In the genomic region with DNA sequence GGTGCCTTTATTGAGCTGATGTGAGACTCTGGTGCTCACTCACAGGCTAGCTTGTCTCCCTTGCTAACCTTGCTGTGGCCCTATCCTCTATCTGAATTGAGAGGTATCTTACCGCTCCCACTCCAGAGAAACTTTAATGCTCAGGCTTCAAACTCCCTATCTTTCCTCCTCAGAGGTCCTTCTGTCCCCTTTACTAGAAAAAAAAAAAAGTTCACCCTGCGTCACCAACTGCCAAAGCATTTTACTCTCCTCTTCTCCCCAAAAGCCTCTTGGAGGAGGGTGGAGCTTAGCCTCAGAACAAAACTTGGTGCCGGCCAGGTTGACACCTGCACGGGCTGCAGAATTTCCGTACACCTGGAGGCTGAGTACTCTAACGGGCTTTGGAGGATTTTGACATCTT, we compare ENCODE assay signal across 19 cellular contexts. TPM values are rescaled to one million over a fixed set of nuclear protein-coding genes. Genes with fewer than 3 reads are reported as not detected.
DNase-seq lines count a peak whose midpoint lies in the region; ATAC-seq and TF ChIP-seq lines count a peak whose summit lies in the region.
"Had no signal": no experiment of that assay in that cellular context is flagged by ENCODE, and none has a peak within 500 bp of the region (broad histone marks: within the 10 kb centered on the region; RNA-seq: fewer than 3 reads in every experiment).

No MANE protein-coding gene starts in this region.

- H3K4me3 ChIP-seq in CD4-positive, CD25-positive, alpha-beta regulatory T cell (ENCODE audit: low read depth, low read length) = peak overlapping the region; percentile 49
- H3K4me3 ChIP-seq in heart right ventricle = no peak overlapping the region
- H3K4me3 ChIP-seq: adrenal gland, right atrium auricular region, SJSA1 had no signal

- peaks cover 29% of the 10 kb centered on the region for H3K4me1 ChIP-seq in CD4-positive, CD25-positive, alpha-beta regulatory T cell (ENCODE audit: control insufficient read depth, insufficient read depth, low read length, poor library complexity, severe bottlenecking)
- H3K4me1 ChIP-seq in heart right ventricle (peaks cover 0 to 84% (median 45%) of the 10 kb centered on the region in 9 donors), H9 (ENCODE audit: insufficient read depth, low read length) (0 out of 2 replicates have a peak, but pooled peaks cover 3% of the 10 kb centered on the region)

- no peak overlapping the region for H2BK20ac ChIP-seq in H9 (ENCODE audit: low read depth, low read length, poor library complexity, severe bottlenecking)

- H4K8ac ChIP-seq in H9 (replicated peaks; ENCODE audit: insufficient read length, low read depth, low read length) = no peak overlapping the region

- H3K9me3 ChIP-seq in CD4-positive, CD25-positive, alpha-beta regulatory T cell (ENCODE audit: control insufficient read depth in 2 of 2, low read length in 2 of 2) = no peaks in the 10 kb centered on the region
- no peaks in the 10 kb centered on the region for H3K9me3 ChIP-seq in heart right ventricle
- no peaks in the 10 kb centered on the region for H3K9me3 ChIP-seq in H9 (ENCODE audit: control insufficient read depth, low read depth, low read length)
- H3K9me3 ChIP-seq: adrenal gland, right atrium auricular region, SJSA1 had no signal

- no peak overlapping the region for H3K4me2 ChIP-seq in H9 (ENCODE audit: insufficient read depth, insufficient read length, low read length)

- peak overlapping the region in 3 of 4 donors; percentile 62 to 72 (median 62) for H3K4me3 Mint-ChIP-seq in CD4-positive, CD25-positive, alpha-beta regulatory T cell
- H3K4me3 Mint-ChIP-seq in IgD-negative memory B cell (no peak overlapping the region), H9 (no peak overlapping the region)
- no peak overlapping the region for H3K4me3 Mint-ChIP-seq in activated naive CD8-positive, alpha-beta T cell treated with anti-CD3 and anti-CD28 coated beads for 36 hours
- peak overlapping the region; percentile 40 for H3K4me3 Mint-ChIP-seq in natural killer cell treated with Interleukin-12 subunit alpha and Interleukin-12 subunit beta and Interleukin-15 and Interleukin-18, amount 100 ng/mL, for 72 hours

- no peaks in the 10 kb centered on the region for H3K79me1 ChIP-seq in H9 (ENCODE audit: insufficient read depth, low read depth, low read length, poor library complexity, severe bottlenecking)

- ATAC-seq in CD4-positive, CD25-positive, alpha-beta regulatory T cell (ENCODE audit: low read depth in 2 of 2) = no peak
- no peak for ATAC-seq in natural killer cell treated with Interleukin-12 subunit alpha and Interleukin-12 subunit beta and Interleukin-15 and Interleukin-18, amount 100 ng/mL, for 72 hours
- no peak for ATAC-seq in heart right ventricle

- H3K27me3 Mint-ChIP-seq in CD4-positive, CD25-positive, alpha-beta regulatory T cell = no peaks in the 10 kb centered on the region
- H3K27me3 Mint-ChIP-seq in IgD-negative memory B cell = no peaks in the 10 kb centered on the region
- H3K27me3 Mint-ChIP-seq in activated naive CD8-positive, alpha-beta T cell treated with anti-CD3 and anti-CD28 coated beads for 36 hours = no peaks in the 10 kb centered on the region
- H3K27me3 Mint-ChIP-seq in natural killer cell treated with Interleukin-12 subunit alpha and Interleukin-12 subunit beta and Interleukin-15 and Interleukin-18, amount 100 ng/mL, for 72 hours = no peaks in the 10 kb centered on the region
- H3K27me3 Mint-ChIP-seq in H9 (ENCODE audit: low read depth) = no peaks in the 10 kb centered on the region

- no peak overlapping the region for H4K91ac ChIP-seq in H9 (ENCODE audit: insufficient read length, low read depth, low read length)

- peaks cover 27% of the 10 kb centered on the region for H3K36me3 ChIP-seq in CD4-positive, CD25-positive, alpha-beta regulatory T cell (ENCODE audit: control insufficient read depth, insufficient read depth, low read length)
- peaks cover 0 to 83% (median 12%) of the 10 kb centered on the region in 9 donors for H3K36me3 ChIP-seq in heart right ventricle

- WGBS in heart right ventricle, 2 donors = 92 to 93% methylated on average over 6 of the region's 6 CpGs
- WGBS in H9 (ENCODE audit: extremely low coverage, insufficient read length, low lambda C conversion rate) = no CpG with 5 or more reads among the region's 6 CpGs

- no peak overlapping the region for H2BK12ac ChIP-seq in H9 (ENCODE audit: insufficient read length, low read depth, low read length)

- no peak overlapping the region for H3K9ac ChIP-seq in H9 (ENCODE audit: extremely low read depth, insufficient read length, low read length)

- H3K4me1 Mint-ChIP-seq in CD4-positive, CD25-positive, alpha-beta regulatory T cell = peaks cover 26 to 83% (median 56%) of the 10 kb centered on the region in 4 donors
- H3K4me1 Mint-ChIP-seq in IgD-negative memory B cell (peaks cover 8 to 17% (median 17%) of the 10 kb centered on the region in 3 donors), H9 (peaks cover 17 to 23% of the 10 kb centered on the region in 2 experiments)
- H3K4me1 Mint-ChIP-seq in activated naive CD8-positive, alpha-beta T cell treated with anti-CD3 and anti-CD28 coated beads for 36 hours = peaks cover 24% of the 10 kb centered on the region
- H3K4me1 Mint-ChIP-seq in natural killer cell treated with Interleukin-12 subunit alpha and Interleukin-12 subunit beta and Interleukin-15 and Interleukin-18, amount 100 ng/mL, for 72 hours (ENCODE audit: low read depth in 2 of 2) = peaks cover 54 to 67% of the 10 kb centered on the region in 2 donors

- H4K20me1 ChIP-seq in H9 (ENCODE audit: control insufficient read depth, insufficient read depth, insufficient read length) = no peaks in the 10 kb centered on the region

- intact Hi-C loops in heart right ventricle (cut with DNase I) = no loop called here

- no peaks in the 10 kb centered on the region for H3K9me3 Mint-ChIP-seq in CD4-positive, CD25-positive, alpha-beta regulatory T cell
- H3K9me3 Mint-ChIP-seq in IgD-negative memory B cell = no peaks in the 10 kb centered on the region
- no peaks in the 10 kb centered on the region for H3K9me3 Mint-ChIP-seq in activated naive CD8-positive, alpha-beta T cell treated with anti-CD3 and anti-CD28 coated beads for 36 hours
- no peaks in the 10 kb centered on the region for H3K9me3 Mint-ChIP-seq in natural killer cell treated with Interleukin-12 subunit alpha and Interleukin-12 subunit beta and Interleukin-15 and Interleukin-18, amount 100 ng/mL, for 72 hours
- no peaks in the 10 kb centered on the region for H3K9me3 Mint-ChIP-seq in H9

- H3K27ac ChIP-seq in CD4-positive, CD25-positive, alpha-beta regulatory T cell (ENCODE audit: insufficient read depth, low read length, poor library complexity, severe bottlenecking) = peak overlapping the region; percentile 84
- H3K27ac ChIP-seq in heart right ventricle = peak overlapping the region in 4 of 10 donors; percentile 4 to 60 (median 32)
- H3K27ac ChIP-seq in H9 (ENCODE audit: insufficient read length, low read depth, low read length) = no peak overlapping the region
- H3K27ac ChIP-seq: adrenal gland, SJSA1, VCaP had no signal

- H2AFZ ChIP-seq in H9 (ENCODE audit: low read length) = no peak overlapping the region

- H2BK120ac ChIP-seq in H9 (ENCODE audit: low read depth, low read length, poor library complexity, severe bottlenecking) = no peak overlapping the region

- H3K23me2 ChIP-seq in H9 (ENCODE audit: insufficient read length, low read depth, low read length, poor library complexity, severe bottlenecking) = no peaks in the 10 kb centered on the region

- no peak for TF ChIP-seq CTCF in heart right ventricle (IDR thresholded peaks at IDR 0.05)
- no peak for TF ChIP-seq CTCF in H9 (conservative IDR thresholded peaks at IDR 0.05)

- H3K27ac Mint-ChIP-seq in CD4-positive, CD25-positive, alpha-beta regulatory T cell = peak overlapping the region; percentile 91 to 96 (median 93)
- H3K27ac Mint-ChIP-seq in IgD-negative memory B cell = peak overlapping the region; percentile 38 to 92 (median 55)
- peak overlapping the region; percentile 26 for H3K27ac Mint-ChIP-seq in activated naive CD8-positive, alpha-beta T cell treated with anti-CD3 and anti-CD28 coated beads for 36 hours
- peak overlapping the region; percentile 76 to 79 for H3K27ac Mint-ChIP-seq in natural killer cell treated with Interleukin-12 subunit alpha and Interleukin-12 subunit beta and Interleukin-15 and Interleukin-18, amount 100 ng/mL, for 72 hours
- no peak overlapping the region for H3K27ac Mint-ChIP-seq in H9

- no peak overlapping the region for H3K23ac ChIP-seq in H9 (ENCODE audit: insufficient read length, low read depth, low read length)

- H3K36me3 Mint-ChIP-seq in CD4-positive, CD25-positive, alpha-beta regulatory T cell = peaks cover 29% of the 10 kb centered on the region
- peaks cover 11% of the 10 kb centered on the region for H3K36me3 Mint-ChIP-seq in IgD-negative memory B cell
- peaks cover 5% of the 10 kb centered on the region for H3K36me3 Mint-ChIP-seq in activated naive CD8-positive, alpha-beta T cell treated with anti-CD3 and anti-CD28 coated beads for 36 hours
- peaks cover 23% of the 10 kb centered on the region for H3K36me3 Mint-ChIP-seq in natural killer cell treated with Interleukin-12 subunit alpha and Interleukin-12 subunit beta and Interleukin-15 and Interleukin-18, amount 100 ng/mL, for 72 hours
- H3K36me3 Mint-ChIP-seq in H9 (ENCODE audit: insufficient read depth in 1 of 3, low read depth in 3 of 3) = peaks cover 0 to 12% (median 5%) of the 10 kb centered on the region in 3 experiments; a peak in 4 of 7 replicates

- no peak overlapping the region for H3T11ph ChIP-seq in H9 (ENCODE audit: low read length)

- DNase-seq in CD4-positive, CD25-positive, alpha-beta regulatory T cell = no peak
- DNase-seq in activated naive CD8-positive, alpha-beta T cell treated with anti-CD3 and anti-CD28 coated beads for 36 hours = no peak
- DNase-seq in natural killer cell treated with Interleukin-12 subunit alpha and Interleukin-12 subunit beta and Interleukin-15 and Interleukin-18, amount 100 ng/mL, for 72 hours (ENCODE audit: low spot score) = no peak
- DNase-seq in heart right ventricle (no peak), H9 (no peak), amniotic stem cell (lab: John Stamatoyannopoulos, UW) (no peak)
- DNase-seq: adrenal gland, AML-193, DMS153, H7, hypothalamus, NCI-H2029, NCI-H510A, nucleus accumbens, substantia nigra had no signal

- no peak overlapping the region for H2BK15ac ChIP-seq in H9 (ENCODE audit: low read depth, low read length)

- H3K79me2 ChIP-seq in H9 (ENCODE audit: insufficient read depth, low read length) = no peaks in the 10 kb centered on the region

- no peak overlapping the region for H3K14ac ChIP-seq in H9 (ENCODE audit: insufficient read depth, low read length)

- no peak overlapping the region for H3K56ac ChIP-seq in H9 (ENCODE audit: insufficient read length, low read depth, low read length)

- no peak overlapping the region for H2BK5ac ChIP-seq in H9 (ENCODE audit: insufficient read length, low read length)

- no peaks in the 10 kb centered on the region for H3K27me3 ChIP-seq in CD4-positive, CD25-positive, alpha-beta regulatory T cell (ENCODE audit: control insufficient read depth, insufficient read depth, low read length)
- no peaks in the 10 kb centered on the region for H3K27me3 ChIP-seq in heart right ventricle
- H3K27me3 ChIP-seq in H9 (ENCODE audit: insufficient read depth, low read length) = no peaks in the 10 kb centered on the region
- H3K27me3 ChIP-seq: adrenal gland, right atrium auricular region, SJSA1 had no signal

- no peak overlapping the region for H3K18ac ChIP-seq in H9 (ENCODE audit: insufficient read length, low read depth, low read length)

- no peak overlapping the region for H2AK5ac ChIP-seq in H9 (ENCODE audit: insufficient read length, low read length)

- H4K5ac ChIP-seq in H9 (ENCODE audit: insufficient read length, low read depth, low read length) = no peak overlapping the region

- no peak overlapping the region for H3K4ac ChIP-seq in H9 (ENCODE audit: low read depth, low read length)

RNA-seq across cellular contexts. Expression of gene ATP2B4, which starts 55.1 kb away (rescaled TPM):
- 149 TPM for total RNA-seq in CD4-positive, CD25-positive, alpha-beta regulatory T cell
- 10 to 100 TPM; 25.8 to 39.6 (median 31.7) TPM for polyA plus RNA-seq in CD4-positive, CD25-positive, alpha-beta regulatory T cell
- polyA plus RNA-seq in IgD-negative memory B cell = 5.0 TPM
- 1 to 10 TPM; 5.3 to 6.4 TPM for total RNA-seq in activated naive CD8-positive, alpha-beta T cell treated with anti-CD3 and anti-CD28 coated beads for 36 hours
- total RNA-seq in natural killer cell treated with Interleukin-12 subunit alpha and Interleukin-12 subunit beta and Interleukin-15 and Interleukin-18, amount 100 ng/mL, for 72 hours = 100 to 1,000 TPM; 158 to 191 TPM
- 100 to 1,000 TPM in 8 of 10 donors, 10 to 100 TPM in 2; 85.2 to 224 (median 125) TPM for total RNA-seq in heart right ventricle
- 10 to 100 TPM; 64.2 to 85.6 TPM for polyA plus RNA-seq in heart right ventricle
- total RNA-seq in H9 (2021) = 14.1 and 15.7 TPM in 2 replicates

Comparison
In these comparisons a context has a peak if more than half of its experiments do, and no peak if none do; other contexts are left out.
1. H3K27ac Mint-ChIP-seq: peak in CD4-positive, CD25-positive, alpha-beta regulatory T cell (3 of 3), IgD-negative memory B cell (3 of 3), activated naive CD8-positive, alpha-beta T cell treated with anti-CD3 and anti-CD28 coated beads for 36 hours (single experiment) and natural killer cell treated with Interleukin-12 subunit alpha and Interleukin-12 subunit beta and Interleukin-15 and Interleukin-18, amount 100 ng/mL, for 72 hours (2 of 2); none in H9 (0 of 3).
2. H3K4me3 Mint-ChIP-seq: peak in CD4-positive, CD25-positive, alpha-beta regulatory T cell (3 of 4) and natural killer cell treated with Interleukin-12 subunit alpha and Interleukin-12 subunit beta and Interleukin-15 and Interleukin-18, amount 100 ng/mL, for 72 hours (single experiment); none in IgD-negative memory B cell (0 of 4), activated naive CD8-positive, alpha-beta T cell treated with anti-CD3 and anti-CD28 coated beads for 36 hours (single experiment) and H9 (0 of 2).